24 cellular contexts compared by ENCODE assay signal in genomic region chr5:55033568-55033967, GRCh38. TPM values are rescaled to one million over a fixed set of nuclear protein-coding genes. Genes with fewer than 3 reads are reported as not detected.
"Had no signal": no experiment of that assay in that cellular context is flagged by ENCODE, and none has a peak within 500 bp of the region (broad histone marks: within the 10 kb centered on the region; RNA-seq: fewer than 3 reads in every experiment).

No MANE protein-coding gene starts in this region.

- H3K4me3 ChIP-seq: breast epithelium, heart left ventricle, tibial nerve had no signal

- H3K27me3 Mint-ChIP-seq: activated CD8-positive, alpha-beta memory T cell treated with anti-CD3 and anti-CD28 coated beads, Interleukin-2, amount 10 ng/mL, durations not matched to agents 7 days and 5 days; activated naive CD4-positive, alpha-beta T cell treated with anti-CD3 and anti-CD28 coated beads, Interleukin-2, amount 50 U/mL, for 24 hours; T-helper 17 cell had no signal

- H3K27me3 ChIP-seq: breast epithelium, heart left ventricle, tibial nerve had no signal

- H3K4me1 ChIP-seq: breast epithelium had no signal

- ATAC-seq: activated CD4-positive, CD25-positive, alpha-beta regulatory T cell treated with anti-CD3 and anti-CD28 coated beads, Interleukin-2, amount 50 U/mL, for 24 hours; activated CD8-positive, alpha-beta memory T cell treated with anti-CD3 and anti-CD28 coated beads, Interleukin-2, amount 10 ng/mL, durations not matched to agents 7 days and 5 days; heart left ventricle; stimulated activated naive B cell treated with anti-CD40 and anti-IgM and Interleukin-4, amounts not matched to agents 10 μg/mL and 1 μg/mL and 100 μg/mL, for 72 hours; T-helper 17 cell had no signal

- H3K4me3 Mint-ChIP-seq: activated CD8-positive, alpha-beta memory T cell treated with anti-CD3 and anti-CD28 coated beads, Interleukin-2, amount 10 ng/mL, durations not matched to agents 7 days and 5 days; activated naive CD4-positive, alpha-beta T cell treated with anti-CD3 and anti-CD28 coated beads, Interleukin-2, amount 50 U/mL, for 24 hours; endodermal cell; immature natural killer cell; nephron; stimulated activated naive B cell treated with anti-CD40 and anti-IgM and Interleukin-4, amounts not matched to agents 10 μg/mL and 1 μg/mL and 100 μg/mL, for 72 hours; T-helper 17 cell had no signal

- H3K36me3 ChIP-seq: breast epithelium, heart left ventricle, tibial nerve had no signal

- H3K9me3 Mint-ChIP-seq: activated naive CD4-positive, alpha-beta T cell treated with anti-CD3 and anti-CD28 coated beads, Interleukin-2, amount 50 U/mL, for 24 hours; immature natural killer cell; nephron; stimulated activated naive B cell treated with anti-CD40 and anti-IgM and Interleukin-4, amounts not matched to agents 10 μg/mL and 1 μg/mL and 100 μg/mL, for 72 hours had no signal

- DNase-seq: activated CD4-positive, alpha-beta T cell treated with anti-CD3 and anti-CD28 coated beads, Interleukin-2, amount 50 U/mL, for 4 hours; activated CD8-positive, alpha-beta memory T cell treated with anti-CD3 and anti-CD28 coated beads, Interleukin-2, amount 10 ng/mL, durations not matched to agents 7 days and 5 days; activated T-cell treated with anti-CD3 and anti-CD28 coated beads, Interleukin-2, amount 50 U/mL, for 1 hour; amygdala; dermis blood vessel endothelial cell; endodermal cell; heart left ventricle; immature natural killer cell; mesendoderm; nucleus accumbens; stimulated activated CD4-positive, alpha-beta T cell treated with anti-CD3 and anti-CD28 coated beads, Interleukin-2, amount 100 ng/mL, for 48 hours; stimulated activated naive B cell treated with anti-CD40 and anti-IgM and Interleukin-4, amounts not matched to agents 10 μg/mL and 1 μg/mL and 100 μg/mL, for 72 hours; substantia nigra; T-helper 17 cell had no signal

- H3K9me3 ChIP-seq: breast epithelium, heart left ventricle, tibial nerve had no signal

- H3K27ac ChIP-seq: breast epithelium, heart left ventricle, tibial nerve had no signal

- H3K36me3 Mint-ChIP-seq: activated naive CD4-positive, alpha-beta T cell treated with anti-CD3 and anti-CD28 coated beads, Interleukin-2, amount 50 U/mL, for 24 hours; stimulated activated naive B cell treated with anti-CD40 and anti-IgM and Interleukin-4, amounts not matched to agents 10 μg/mL and 1 μg/mL and 100 μg/mL, for 72 hours had no signal

- H3K27ac Mint-ChIP-seq: activated CD8-positive, alpha-beta memory T cell treated with anti-CD3 and anti-CD28 coated beads, Interleukin-2, amount 10 ng/mL, durations not matched to agents 7 days and 5 days; activated naive CD4-positive, alpha-beta T cell treated with anti-CD3 and anti-CD28 coated beads, Interleukin-2, amount 50 U/mL, for 24 hours; endodermal cell; nephron; stimulated activated naive B cell treated with anti-CD40 and anti-IgM and Interleukin-4, amounts not matched to agents 10 μg/mL and 1 μg/mL and 100 μg/mL, for 72 hours; T-helper 17 cell had no signal

RNA-seq across cellular contexts. Expression of gene GZMK, which starts 9.5 kb away (rescaled TPM):
- total RNA-seq: cerebellum, dermis blood vessel endothelial cell, epithelial cell of proximal tubule, frontal cortex, skeletal muscle tissue had no signal

RNA-seq across cellular contexts. Expression of gene ESM1, which starts 48.2 kb away (rescaled TPM):
- total RNA-seq: endodermal cell, frontal cortex, lower leg skin, T-helper 17 cell had no signal
